Comparison of ENCODE assay signal across 10 cellular contexts in genomic region chr7:151755131-151755787, GRCh38.
DNase-seq lines count a peak whose midpoint lies in the region; TF ChIP-seq lines count a peak whose summit lies in the region.
"Had no signal": no experiment of that assay in that cellular context is flagged by ENCODE, and none has a peak within 500 bp of the region (broad histone marks: within the 10 kb centered on the region; RNA-seq: fewer than 3 reads in every experiment).

No MANE protein-coding gene starts in this region.

- peaks cover 67% of the 10 kb centered on the region for H3K4me1 ChIP-seq in SJSA1 (replicated peaks)
- H3K4me1 ChIP-seq in sigmoid colon = peaks cover 0 to 60% (median 57%) of the 10 kb centered on the region in 4 donors

- H3K36me3 ChIP-seq in SJSA1 (no peaks in the 10 kb centered on the region), sigmoid colon (no peaks in the 10 kb centered on the region)

- H3K27ac ChIP-seq in SJSA1 (peak overlapping the region; percentile 97), sigmoid colon (peak overlapping the region; percentile 72 to 91 (median 86)), dorsolateral prefrontal cortex (peak overlapping the region in 8 of 59 donors; percentile 12 to 63 (median 36))

- DNase-seq in EH (ENCODE audit: low read depth) (peak; percentile 30), SJSA1 (ENCODE audit: low read depth in 1 of 2, low spot score in 2 of 2) (peak; percentile 85 to 86), glomerular visceral epithelial cell (ENCODE audit: extremely low spot score) (peak; percentile 6), sigmoid colon (peak; percentile 90), GM20000 (ENCODE audit: low spot score) (no peak), UCSD-AML1 (lab: John Stamatoyannopoulos, UW; ENCODE audit: unreplicated experiment) (no peak), KBM-7 (no peak), dorsolateral prefrontal cortex (no peak)
- DNase-seq: NCI-H1105 treated with DMSO at 0.1 percent for 48 hours, SW 1271 had no signal

- H3K4me3 ChIP-seq in SJSA1 (no peak overlapping the region), sigmoid colon (no peak overlapping the region), dorsolateral prefrontal cortex (no peak overlapping the region)

- TF ChIP-seq POLR2A in sigmoid colon (IDR thresholded peaks at IDR 0.05) = no peak

- TF ChIP-seq CTCF in sigmoid colon (IDR thresholded peaks at IDR 0.05) = no peak
- TF ChIP-seq CTCF in GM20000 (IDR thresholded peaks at IDR 0.05; ENCODE audit: extremely low read depth, missing control alignments) = no peak
- no peak for TF ChIP-seq CTCF in dorsolateral prefrontal cortex (IDR thresholded peaks at IDR 0.05 in 54 of 56, conservative IDR thresholded peaks at IDR 0.05 in 2 of 56; ENCODE audit: low read depth in 1 of 56, partially characterized antibody in 56 of 56)

- H3K9me3 ChIP-seq in SJSA1 (replicated peaks) = no peaks in the 10 kb centered on the region; the same call in 1 of the 2 replicates
- H3K9me3 ChIP-seq in sigmoid colon = no peaks in the 10 kb centered on the region

- TF ChIP-seq EP300 in sigmoid colon (IDR thresholded peaks at IDR 0.05) = peak in 3 of 4 donors; percentile 60 to 85 (median 65)

- in situ Hi-C loops in KBM-7 (cut with MboI; ENCODE audit: low pct_unique_long_range_greater_than_20kb, low sequenced_read_pairs) = no loop called here

- WGBS in sigmoid colon, 2 donors = 44 to 71% methylated on average over 11 of the region's 11 CpGs

- H3K27me3 ChIP-seq in SJSA1 (replicated peaks) (no peaks in the 10 kb centered on the region), sigmoid colon (no peaks in the 10 kb centered on the region), dorsolateral prefrontal cortex (peaks cover 0 to 12% (median 0%) of the 10 kb centered on the region in 45 donors)

- intact Hi-C loops in sigmoid colon (cut with DNase I) (loop anchor here (5.0 to 10.0 kb wide), 4 partner anchors 48 to 440 kb away; partner anchors contain the start of gene RHEB), dorsolateral prefrontal cortex (cut with DNase I) (loop anchor here (5.0 to 10.0 kb wide), 4 partner anchors 123 to 438 kb away; no protein-coding TSS in a partner anchor)

Comparison
In these comparisons a context has a peak if more than half of its experiments do, and no peak if none do; other contexts are left out.
1. DNase-seq: peak in EH (single experiment), SJSA1 (2 of 2), glomerular visceral epithelial cell (single experiment) and sigmoid colon (single experiment); none in GM20000 (single experiment), UCSD-AML1 (single experiment), KBM-7 (single experiment) and dorsolateral prefrontal cortex (0 of 10).